9 cellular contexts compared by ENCODE assay signal in the genomic region with DNA sequence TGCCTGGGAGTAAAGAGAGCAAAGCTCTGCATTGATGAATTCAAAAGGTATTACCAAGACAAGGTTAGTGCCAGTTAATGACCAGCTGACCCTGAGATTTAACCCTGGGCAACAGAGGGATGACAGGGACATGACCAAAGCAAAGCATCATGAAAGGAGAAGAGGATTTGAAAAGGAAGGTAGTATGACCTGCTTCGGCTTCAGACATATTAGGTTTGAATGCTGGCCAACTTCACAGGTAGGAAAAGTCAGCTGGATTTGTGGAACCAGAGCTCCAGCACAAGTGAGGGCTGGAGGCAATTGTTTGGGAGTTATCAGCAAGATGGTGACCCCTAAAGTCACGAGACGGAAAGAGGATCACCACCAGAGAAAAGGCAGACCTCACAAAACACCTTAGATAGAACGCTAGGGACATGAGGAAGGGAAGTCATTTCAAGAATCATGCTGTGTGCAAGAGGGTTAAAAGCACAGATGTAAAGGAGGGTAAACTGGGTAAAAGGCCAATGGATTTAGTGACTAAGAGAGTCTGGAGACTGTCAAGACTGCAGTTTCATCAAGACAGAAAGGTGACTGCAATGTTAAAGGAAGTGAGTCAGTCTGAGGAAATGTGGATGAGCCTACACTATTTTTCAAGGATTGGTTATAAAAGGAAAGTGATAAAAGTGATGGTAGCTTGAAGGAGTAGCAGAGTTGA. TPM values are rescaled to one million over a fixed set of nuclear protein-coding genes. Genes with fewer than 3 reads are reported as not detected.
DNase-seq lines count a peak whose midpoint lies in the region; ATAC-seq and TF ChIP-seq lines count a peak whose summit lies in the region.
"Had no signal": no experiment of that assay in that cellular context is flagged by ENCODE, and none has a peak within 500 bp of the region (broad histone marks: within the 10 kb centered on the region; RNA-seq: fewer than 3 reads in every experiment).

No MANE protein-coding gene starts in this region.

- H3K27me3 Mint-ChIP-seq in endothelial cell (ENCODE audit: unreplicated experiment), result no peaks in the 10 kb centered on the region

- no peaks in the 10 kb centered on the region for H3K27me3 ChIP-seq in muscle layer of duodenum (ENCODE audit: low read depth, low read length)

- no peak overlapping the region for H3K27ac Mint-ChIP-seq in endothelial cell (ENCODE audit: unreplicated experiment)

- TF ChIP-seq CTCF in VCaP (conservative IDR thresholded peaks at IDR 0.05), result no peak
- no peak for TF ChIP-seq CTCF in endothelial cell (IDR thresholded peaks at IDR 0.05; ENCODE audit: unreplicated experiment)

- H3K9me3 ChIP-seq in muscle layer of duodenum (ENCODE audit: control insufficient read depth in 1 of 2, low read length in 2 of 2), result no peaks in the 10 kb centered on the region
- H3K9me3 ChIP-seq: lower lobe of right lung had no signal

- peak; percentile 50 for ATAC-seq in HG02852 (IDR thresholded peaks at IDR 0.05; ENCODE audit: unreplicated experiment)

- H3K4me1 ChIP-seq in muscle layer of duodenum (ENCODE audit: control insufficient read depth in 1 of 2, insufficient read depth in 2 of 2, low read length in 2 of 2), result peaks cover 13 to 17% of the 10 kb centered on the region in 2 donors

- no peaks in the 10 kb centered on the region for H3K9me3 Mint-ChIP-seq in endothelial cell (ENCODE audit: unreplicated experiment)

- no peaks in the 10 kb centered on the region for H3K4me1 Mint-ChIP-seq in endothelial cell (ENCODE audit: unreplicated experiment)

- DNase-seq in ELF-1 (ENCODE audit: low read depth, low spot score) (peak; percentile 36), endothelial cell (ENCODE audit: low spot score) (no peak), mesenteric fat pad (ENCODE audit: low spot score) (no peak), occipital lobe (lab: John Stamatoyannopoulos, UW) (no peak)
- no peak for DNase-seq in activated CD8-positive, alpha-beta memory T cell treated with anti-CD3 and anti-CD28 coated beads for 24 hours
- DNase-seq: lower lobe of right lung had no signal

- H3K36me3 ChIP-seq in muscle layer of duodenum (ENCODE audit: control insufficient read depth in 1 of 2, insufficient read depth in 2 of 2, low read length in 2 of 2), result no peaks in the 10 kb centered on the region
- H3K36me3 ChIP-seq: lower lobe of right lung had no signal

- no peaks in the 10 kb centered on the region for H3K36me3 Mint-ChIP-seq in endothelial cell (ENCODE audit: low read depth, unreplicated experiment)

- H3K27ac ChIP-seq in VCaP (peak overlapping the region; percentile 42), muscle layer of duodenum (ENCODE audit: low read length) (peak overlapping the region; percentile 1)
- H3K27ac ChIP-seq: lower lobe of right lung had no signal

- H3K4me3 Mint-ChIP-seq in endothelial cell (ENCODE audit: unreplicated experiment), result no peak overlapping the region

- H3K4me3 ChIP-seq in muscle layer of duodenum (ENCODE audit: low read depth in 1 of 2, low read length in 2 of 2), result no peak overlapping the region
- H3K4me3 ChIP-seq: lower lobe of right lung had no signal

RNA-seq across cellular contexts. Expression of gene SH3RF1, which starts 45.6 kb away (rescaled TPM):
- total RNA-seq in endothelial cell (ENCODE audit: unreplicated experiment) (23.5 TPM), mesenteric fat pad (30.3 TPM), occipital lobe (8.1 TPM)
